25 cellular contexts compared by ENCODE assay signal in the genomic region with DNA sequence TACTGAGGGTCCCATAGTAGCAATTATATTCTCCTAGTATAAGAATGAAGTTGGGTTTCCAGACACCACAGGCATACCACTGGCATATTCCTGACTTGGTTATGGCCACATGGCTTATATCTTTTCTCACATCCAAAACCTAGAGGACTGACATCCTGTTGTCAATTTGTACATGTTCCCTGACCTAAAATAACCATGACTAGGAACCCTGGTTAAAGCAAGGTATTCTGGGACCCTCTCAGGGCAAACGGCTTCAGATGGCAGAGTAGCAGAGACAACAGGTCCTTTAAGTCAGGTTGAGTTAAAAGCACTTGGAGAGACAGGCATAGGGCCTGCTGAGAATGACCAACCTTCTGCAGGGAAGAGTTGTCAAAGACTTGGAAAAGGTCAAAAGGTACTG.
"Had no signal": no experiment of that assay in that cellular context is flagged by ENCODE, and none has a peak within 500 bp of the region (broad histone marks: within the 10 kb centered on the region; RNA-seq: fewer than 3 reads in every experiment).

No MANE protein-coding gene starts in this region.

- H3K4me1 ChIP-seq: parathyroid adenoma had no signal

- H3K9me3 ChIP-seq: adrenal gland, breast epithelium, right lobe of liver, stomach, suprapubic skin, tibial nerve, vagina had no signal

- H3K27ac Mint-ChIP-seq: activated naive CD8-positive, alpha-beta T cell; activated T-helper 2 cell treated with anti-CD3 and anti-CD28 coated beads, Interferon-gamma antibody, Interleukin-2, Interleukin-4, amounts not matched to agents 10 μg/mL and 5 μg/mL and 100 μg/mL, durations not matched to agents 14 hours and 24 hours and 36 hours; nephron progenitor cell; stimulated activated memory B cell treated with anti-CD40 and anti-IgM and Interleukin-4, amounts not matched to agents 10 μg/mL and 1 μg/mL and 100 μg/mL, for 72 hours; T-helper 1 cell treated with Interleukin-12 subunit alpha and Interleukin-12 subunit beta and Interleukin-4 antibody, amounts not matched to agents 30 μg/mL and 1 μg/mL, for 36 hours had no signal

- DNase-seq: activated CD4-positive, alpha-beta T cell treated with anti-CD3 and anti-CD28 coated beads for 4 hours; activated CD4-positive, alpha-beta T cell treated with anti-CD3 and anti-CD28 coated beads, Interleukin-2, amount 50 U/mL, for 48 hours; activated CD4-positive, CD25-positive, alpha-beta regulatory T cell; activated CD8-positive, alpha-beta memory T cell treated with anti-CD3 and anti-CD28 coated beads, Interleukin-2, amount 50 U/mL, for 48 hours; activated naive CD4-positive, alpha-beta T cell; activated T-cell treated with anti-CD3 and anti-CD28 coated beads, Interleukin-2, amount 50 U/mL, for 4 hours; adrenal gland; nephron progenitor cell; nucleus accumbens; right lobe of liver; stimulated activated CD4-positive, alpha-beta T cell treated with anti-CD3 and anti-CD28 coated beads, Interleukin-1b, Interleukin-23, amount 100 ng/mL, for 48 hours; stomach had no signal

- FAIRE-seq: endometrium, keratinocyte had no signal

- ATAC-seq: activated T-cell treated with anti-CD3 and anti-CD28 coated beads, Interleukin-2, amount 50 U/mL, for 4 hours; left lobe of liver; stimulated activated memory B cell treated with anti-CD40 and anti-IgM and Interleukin-4, amounts not matched to agents 10 μg/mL and 1 μg/mL and 100 μg/mL, for 72 hours had no signal

- H3K9ac ChIP-seq: parathyroid adenoma had no signal

- H3K27me3 Mint-ChIP-seq: activated naive CD8-positive, alpha-beta T cell; stimulated activated memory B cell treated with anti-CD40 and anti-IgM and Interleukin-4, amounts not matched to agents 10 μg/mL and 1 μg/mL and 100 μg/mL, for 72 hours had no signal

- H3K27ac ChIP-seq: breast epithelium, parathyroid adenoma, right lobe of liver, skin epidermis, suprapubic skin, tibial nerve, vagina had no signal

- H3K4me3 Mint-ChIP-seq: activated naive CD8-positive, alpha-beta T cell; activated T-cell treated with anti-CD3 and anti-CD28 coated beads, Interleukin-2, amount 50 U/mL, for 4 hours; nephron progenitor cell; stimulated activated memory B cell treated with anti-CD40 and anti-IgM and Interleukin-4, amounts not matched to agents 10 μg/mL and 1 μg/mL and 100 μg/mL, for 72 hours; T-helper 1 cell treated with Interleukin-12 subunit alpha and Interleukin-12 subunit beta and Interleukin-4 antibody, amounts not matched to agents 30 μg/mL and 1 μg/mL, for 36 hours had no signal

- H3K79me2 ChIP-seq: parathyroid adenoma had no signal

- H3K36me3 ChIP-seq: breast epithelium, right lobe of liver, suprapubic skin, tibial nerve, vagina had no signal

- H2AFZ ChIP-seq: parathyroid adenoma had no signal

- H3K27me3 ChIP-seq: adrenal gland, breast epithelium, right lobe of liver, stomach, suprapubic skin, tibial nerve, vagina had no signal

- H3K4me3 ChIP-seq: adrenal gland, breast epithelium, right lobe of liver, skin epidermis, stomach, suprapubic skin, tibial nerve, vagina had no signal

- H3K9me3 Mint-ChIP-seq: activated T-cell treated with anti-CD3 and anti-CD28 coated beads, Interleukin-2, amount 50 U/mL, for 4 hours; activated T-helper 2 cell treated with anti-CD3 and anti-CD28 coated beads, Interferon-gamma antibody, Interleukin-2, Interleukin-4, amounts not matched to agents 10 μg/mL and 5 μg/mL and 100 μg/mL, durations not matched to agents 14 hours and 24 hours and 36 hours; nephron progenitor cell; stimulated activated memory B cell treated with anti-CD40 and anti-IgM and Interleukin-4, amounts not matched to agents 10 μg/mL and 1 μg/mL and 100 μg/mL, for 72 hours; T-helper 1 cell treated with Interleukin-12 subunit alpha and Interleukin-12 subunit beta and Interleukin-4 antibody, amounts not matched to agents 30 μg/mL and 1 μg/mL, for 36 hours had no signal
